Comparison of ENCODE assay signal across 1 cellular context in genomic region chr3:123492188-123492587, GRCh38.
TF ChIP-seq lines count a peak whose summit lies in the region.

No MANE protein-coding gene starts in this region.

TF ChIP-seq in IMR-90, 13 proteins besides CTCF, POLR2A, EP300 and RAD21 (continued from another document):
- no peak for TF ChIP-seq RFX5 (IDR thresholded peaks at IDR 0.05; ENCODE audit: low read depth, low read length)
- TF ChIP-seq FOS (IDR thresholded peaks at IDR 0.05; ENCODE audit: low read depth, low read length), result no peak
- no peak for TF ChIP-seq CEBPB (IDR thresholded peaks at IDR 0.05; ENCODE audit: low read depth, low read length)
- TF ChIP-seq MXI1 (IDR thresholded peaks at IDR 0.05; ENCODE audit: borderline replicate concordance, low read depth, low read length), result no peak
- TF ChIP-seq SMC3 (IDR thresholded peaks at IDR 0.05; ENCODE audit: low read depth, low read length), result no peak
- no peak for TF ChIP-seq CHD1 (IDR thresholded peaks at IDR 0.05; ENCODE audit: low read depth, low read length)
- no peak for TF ChIP-seq MAZ (IDR thresholded peaks at IDR 0.05; ENCODE audit: borderline replicate concordance, low read depth, low read length)
- TF ChIP-seq NFE2L2 (IDR thresholded peaks at IDR 0.05; ENCODE audit: low read depth, low read length), result no peak
- no peak for TF ChIP-seq RCOR1 (IDR thresholded peaks at IDR 0.05; ENCODE audit: insufficient replicate concordance, low read length)
- no peak for TF ChIP-seq MAFK (IDR thresholded peaks at IDR 0.05; ENCODE audit: low read depth, low read length)
